In genomic region chr5:61029456-61030162, GRCh38 we compare ENCODE assay signal across 18 cellular contexts.
A peak's percentile ranks its signal among the peaks of the same experiment; 100 is the strongest.
DNase-seq lines count a peak whose midpoint lies in the region; ATAC-seq and TF ChIP-seq lines count a peak whose summit lies in the region.
"Had no signal": no experiment of that assay in that cellular context is flagged by ENCODE, and none has a peak within 500 bp of the region (broad histone marks: within the 10 kb centered on the region; RNA-seq: fewer than 3 reads in every experiment).

No MANE protein-coding gene starts in this region.

- H3K27ac ChIP-seq in left ventricle myocardium inferior (replicated peaks) (peak overlapping the region; percentile 22), right atrium auricular region (no peak overlapping the region), ascending aorta (peak overlapping the region; percentile 29 to 48), right lobe of liver (no peak overlapping the region)

- H3K4me1 ChIP-seq in left ventricle myocardium inferior (peaks cover 13% of the 10 kb centered on the region), right atrium auricular region (peaks cover 0 to 5% of the 10 kb centered on the region in 2 donors), ascending aorta (peaks cover 0 to 19% of the 10 kb centered on the region in 2 donors), right lobe of liver (peaks cover 0 to 8% (median 0%) of the 10 kb centered on the region in 4 donors)

- H3K36me3 ChIP-seq in left ventricle myocardium inferior (no peaks in the 10 kb centered on the region), right atrium auricular region (no peaks in the 10 kb centered on the region), ascending aorta (no peaks in the 10 kb centered on the region), right lobe of liver (no peaks in the 10 kb centered on the region)

- peak overlapping the region; percentile 10 for H3K4me3 ChIP-seq in left ventricle myocardium inferior
- H3K4me3 ChIP-seq in right atrium auricular region, result no peak overlapping the region
- no peak overlapping the region for H3K4me3 ChIP-seq in ascending aorta
- H3K4me3 ChIP-seq in right lobe of liver, result no peak overlapping the region
- H3K4me3 ChIP-seq: K562 had no signal

- H3K27me3 ChIP-seq in left ventricle myocardium inferior (ENCODE audit: low read depth) (no peaks in the 10 kb centered on the region), right atrium auricular region (no peaks in the 10 kb centered on the region), ascending aorta (no peaks in the 10 kb centered on the region), right lobe of liver (no peaks in the 10 kb centered on the region)

- H3K9me3 ChIP-seq in left ventricle myocardium inferior (replicated peaks) (no peaks in the 10 kb centered on the region), right atrium auricular region (no peaks in the 10 kb centered on the region), ascending aorta (no peaks in the 10 kb centered on the region), right lobe of liver (no peaks in the 10 kb centered on the region)

- 49% methylated on average over 6 of the region's 6 CpGs for WGBS in right lobe of liver (ENCODE audit: insufficient coverage, low coverage, low lambda C conversion rate, missing lambda C conversion rate)

- no peak for TF ChIP-seq POLR2A in right lobe of liver (IDR thresholded peaks at IDR 0.05)

- DNase-seq in left ventricle myocardium inferior, result no peak
- no peak for DNase-seq in right atrium auricular region (ENCODE audit: low spot score)
- DNase-seq in ascending aorta (ENCODE audit: low spot score in 2 of 2), result no peak
- DNase-seq in right lobe of liver, result no peak
- no peak for DNase-seq in Kasumi-1 (lab: John Stamatoyannopoulos, UW)
- no peak for DNase-seq in NCI-H1105 (lab: John Stamatoyannopoulos, UW)
- no peak for DNase-seq in foreskin melanocyte
- DNase-seq: Calu3; CD4-positive, CD25-positive, alpha-beta regulatory T cell; DND-41; GDM1; NCI-H1092 treated with DMSO at 0.1 percent for 48 hours; NCI-H187 treated with DMSO at 0.1 percent for 48 hours; NCI-H510A; NCI-H82; SHP77 had no signal

- TF ChIP-seq CTCF in left ventricle myocardium inferior (IDR thresholded peaks at IDR 0.05; ENCODE audit: borderline replicate concordance), result no peak
- TF ChIP-seq CTCF in right atrium auricular region (IDR thresholded peaks at IDR 0.05), result no peak
- no peak for TF ChIP-seq CTCF in ascending aorta (IDR thresholded peaks at IDR 0.05)
- no peak for TF ChIP-seq CTCF in right lobe of liver (IDR thresholded peaks at IDR 0.05)

- ATAC-seq in right lobe of liver, result peak; percentile 41 to 70 (median 53)
- ATAC-seq: K562, Panc1 had no signal

- intact Hi-C loops in left ventricle myocardium inferior (cut with micrococcal nuclease), result no loop called here
- intact Hi-C loops in ascending aorta (cut with DNase I), result no loop called here
- intact Hi-C loops in right lobe of liver (cut with DNase I), result no loop called here

Comparison
In these comparisons a context has a peak if more than half of its experiments do, and no peak if none do; other contexts are left out.
1. H3K27ac ChIP-seq: peak in left ventricle myocardium inferior (single experiment) and ascending aorta (2 of 2); none in right atrium auricular region (0 of 2) and right lobe of liver (0 of 3).